Comparison of ENCODE assay signal across 2 cellular contexts in genomic region chr10:110522365-110522988, GRCh38.
TF ChIP-seq lines count a peak whose summit lies in the region.

No MANE protein-coding gene starts in this region.

TF ChIP-seq in GM12891, 5 proteins besides CTCF, POLR2A, EP300 and RAD21:
- TF ChIP-seq POLR2AphosphoS5 (IDR thresholded peaks at IDR 0.05; ENCODE audit: low read depth, low read length) (no peak), PAX5 (IDR thresholded peaks at IDR 0.05; ENCODE audit: insufficient read depth, low read length, severe bottlenecking) (no peak), POU2F2 (IDR thresholded peaks at IDR 0.05; ENCODE audit: low read depth, low read length) (no peak), SPI1 (IDR thresholded peaks at IDR 0.05; ENCODE audit: low read depth, low read length) (no peak), TAF1 (IDR thresholded peaks at IDR 0.05; ENCODE audit: low read depth, low read length) (no peak)

TF ChIP-seq in HepG2, 621 proteins besides CTCF, POLR2A, EP300 and RAD21 (continues in another document):
- peak; percentile 64; the same call in 1 of the 2 replicates for TF ChIP-seq HNF1A (IDR thresholded peaks at IDR 0.05; ENCODE audit: low read depth)
- peak; percentile 61; the same call in 1 of the 2 replicates for TF ChIP-seq HNF1A (CRISPR knock-in tag; IDR thresholded peaks at IDR 0.05; ENCODE audit: borderline replicate concordance)
- no peak for TF ChIP-seq ZNF260 (CRISPR knock-in tag; IDR thresholded peaks at IDR 0.05; ENCODE audit: borderline replicate concordance, low read depth)
- TF ChIP-seq ATF6 (CRISPR knock-in tag; conservative IDR thresholded peaks at IDR 0.05), result no peak
- TF ChIP-seq SOX5 (CRISPR knock-in tag; IDR thresholded peaks at IDR 0.05; ENCODE audit: borderline replicate concordance), result 0 out of 2 replicates have a peak, but pooled peaks have one; percentile 15
- no peak for TF ChIP-seq TARDBP (CRISPR knock-in tag; IDR thresholded peaks at IDR 0.05)
- 0 out of 2 replicates have a peak, but pooled peaks have one; percentile 41 for TF ChIP-seq NFIC (IDR thresholded peaks at IDR 0.05; ENCODE audit: low read length)
- TF ChIP-seq ETS1 (CRISPR knock-in tag; IDR thresholded peaks at IDR 0.05), result no peak
- peak; percentile 21; the same call in 1 of the 2 replicates for TF ChIP-seq ETV5 (CRISPR knock-in tag; IDR thresholded peaks at IDR 0.05; ENCODE audit: borderline replicate concordance)
- TF ChIP-seq IKZF4 (CRISPR knock-in tag; IDR thresholded peaks at IDR 0.05; ENCODE audit: borderline replicate concordance, low read depth, not compliant biosample characterization), result no peak
- no peak for TF ChIP-seq POLR2AphosphoS5 (IDR thresholded peaks at IDR 0.05; ENCODE audit: low read depth, low read length)
- TF ChIP-seq ZNF609 (CRISPR knock-in tag; IDR thresholded peaks at IDR 0.05; ENCODE audit: borderline replicate concordance), result peak; percentile 29; the same call in 1 of the 2 replicates
- TF ChIP-seq KDM1A (CRISPR knock-in tag; IDR thresholded peaks at IDR 0.05), result no peak
- TF ChIP-seq PLRG1 (conservative IDR thresholded peaks at IDR 0.05), result no peak
- TF ChIP-seq NFAT5 (CRISPR knock-in tag; IDR thresholded peaks at IDR 0.05), result no peak
- TF ChIP-seq ZNF530 (CRISPR knock-in tag; IDR thresholded peaks at IDR 0.05; ENCODE audit: low read depth), result no peak
- peak; percentile 27; the same call in 1 of the 2 replicates for TF ChIP-seq RXRB (CRISPR knock-in tag; IDR thresholded peaks at IDR 0.05; ENCODE audit: borderline replicate concordance)
- TF ChIP-seq ZNF672 (CRISPR knock-in tag; IDR thresholded peaks at IDR 0.05), result no peak
- TF ChIP-seq NFE2 (CRISPR knock-in tag; IDR thresholded peaks at IDR 0.05), result no peak
- TF ChIP-seq ZNF282 (IDR thresholded peaks at IDR 0.05; ENCODE audit: partially characterized antibody), result no peak
- no peak for TF ChIP-seq AKNA (CRISPR knock-in tag; IDR thresholded peaks at IDR 0.05; ENCODE audit: borderline replicate concordance)
- no peak for TF ChIP-seq SP1 (IDR thresholded peaks at IDR 0.05)
- no peak for TF ChIP-seq SP1 (CRISPR knock-in tag; IDR thresholded peaks at IDR 0.05)
- no peak for TF ChIP-seq ZNF451 (CRISPR knock-in tag; IDR thresholded peaks at IDR 0.05)
- TF ChIP-seq NAIF1 (CRISPR knock-in tag; IDR thresholded peaks at IDR 0.05; ENCODE audit: borderline replicate concordance), result no peak
- TF ChIP-seq HDAC2 (CRISPR knock-in tag; IDR thresholded peaks at IDR 0.05), result no peak
- no peak for TF ChIP-seq CENPT (CRISPR knock-in tag; IDR thresholded peaks at IDR 0.05; ENCODE audit: low read depth)
- TF ChIP-seq STAT5B (CRISPR knock-in tag; IDR thresholded peaks at IDR 0.05), result no peak
- no peak for TF ChIP-seq ZNF337 (CRISPR knock-in tag; IDR thresholded peaks at IDR 0.05; ENCODE audit: borderline replicate concordance, low read depth)
- TF ChIP-seq ZBTB42 (CRISPR knock-in tag; IDR thresholded peaks at IDR 0.05), result no peak
- no peak for TF ChIP-seq ZNF891 (CRISPR knock-in tag; IDR thresholded peaks at IDR 0.05)
- TF ChIP-seq ZNF136 (CRISPR knock-in tag; IDR thresholded peaks at IDR 0.05; ENCODE audit: low read depth), result no peak
- no peak for TF ChIP-seq HNRNPK (IDR thresholded peaks at IDR 0.05; ENCODE audit: low read depth, low read length, poor library complexity, severe bottlenecking)
- no peak for TF ChIP-seq RBM39 (IDR thresholded peaks at IDR 0.05; ENCODE audit: low read depth, low read length, poor library complexity, severe bottlenecking)
- TF ChIP-seq ZNF841 (CRISPR knock-in tag; IDR thresholded peaks at IDR 0.05; ENCODE audit: borderline replicate concordance), result no peak
- no peak for TF ChIP-seq ASH2L (IDR thresholded peaks at IDR 0.05; ENCODE audit: insufficient read length, low read depth, low read length)
